16 cellular contexts compared by ENCODE assay signal in the genomic region with DNA sequence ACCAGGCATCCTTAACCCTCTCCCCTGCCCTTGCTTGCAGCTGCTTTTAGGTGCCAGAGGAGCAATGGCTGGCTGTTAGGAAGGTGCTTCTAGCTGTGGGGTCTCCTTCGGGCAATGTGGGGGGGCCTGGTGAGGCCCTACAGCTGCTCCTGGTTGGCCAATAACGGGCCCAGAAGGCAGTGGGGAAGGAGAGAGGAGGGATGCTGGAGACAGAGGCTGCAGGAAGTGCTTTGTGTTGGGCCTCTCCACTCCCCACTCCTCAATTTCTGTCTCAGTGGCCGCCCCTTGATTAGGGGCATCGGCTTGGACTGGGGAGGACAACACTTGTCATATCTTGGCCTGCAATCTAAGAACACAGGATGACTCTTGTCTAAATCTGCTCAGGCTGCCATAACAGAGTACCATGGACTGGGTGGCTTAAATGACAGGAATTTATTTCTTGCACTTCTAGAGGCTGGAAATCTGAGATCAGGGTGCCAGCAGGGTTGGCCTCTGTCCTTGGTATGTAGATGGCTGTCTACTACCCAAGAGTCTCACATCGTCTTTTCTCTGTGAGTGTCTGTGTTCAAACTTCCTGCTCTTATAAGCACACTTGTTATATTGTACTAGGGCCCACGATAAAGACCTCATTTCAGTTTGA.
DNase-seq lines count a peak whose midpoint lies in the region; ATAC-seq and TF ChIP-seq lines count a peak whose summit lies in the region.
"Had no signal": no experiment of that assay in that cellular context is flagged by ENCODE, and none has a peak within 500 bp of the region (broad histone marks: within the 10 kb centered on the region; RNA-seq: fewer than 3 reads in every experiment).

No MANE protein-coding gene starts in this region.

- TF ChIP-seq CTCF in nephron (IDR thresholded peaks at IDR 0.05; ENCODE audit: unreplicated experiment in 3 of 3), result no peak

- peak overlapping the region; percentile 48 for H3K4me3 Mint-ChIP-seq in activated naive CD8-positive, alpha-beta T cell treated with anti-CD3 and anti-CD28 coated beads for 36 hours
- no peak overlapping the region for H3K4me3 Mint-ChIP-seq in nephron
- H3K4me3 Mint-ChIP-seq: GM23338, mesothelial cell of epicardium, type B pancreatic cell had no signal

- no peaks in the 10 kb centered on the region for H3K36me3 Mint-ChIP-seq in activated naive CD8-positive, alpha-beta T cell treated with anti-CD3 and anti-CD28 coated beads for 36 hours
- H3K36me3 Mint-ChIP-seq in nephron (ENCODE audit: low read depth), result no peaks in the 10 kb centered on the region
- H3K36me3 Mint-ChIP-seq: mesothelial cell of epicardium, type B pancreatic cell had no signal

- peak overlapping the region; percentile 48 for H3K27ac ChIP-seq in KOPT-K1 (ENCODE audit: low read depth, low read length, poor library complexity, severe bottlenecking)
- H3K27ac ChIP-seq: right lobe of liver had no signal

- DNase-seq in NCI-H2227 (lab: John Stamatoyannopoulos, UW; ENCODE audit: unreplicated experiment), result peak; percentile 49
- no peak for DNase-seq in NCI-H2227 treated with DMSO at 0.1 percent for 48 hours (lab: John Stamatoyannopoulos, UW)
- DNase-seq in activated naive CD8-positive, alpha-beta T cell treated with anti-CD3 and anti-CD28 coated beads for 36 hours, result no peak
- no peak for DNase-seq in NCI-H2081 treated with DMSO at 0.1 percent for 48 hours (lab: John Stamatoyannopoulos, UW)
- DNase-seq: kidney, NCI-H1694, NCI-H774, SW 1271 had no signal

- H3K9me3 Mint-ChIP-seq in activated naive CD8-positive, alpha-beta T cell treated with anti-CD3 and anti-CD28 coated beads for 36 hours, result no peaks in the 10 kb centered on the region
- peaks cover 2% of the 10 kb centered on the region for H3K9me3 Mint-ChIP-seq in nephron
- H3K9me3 Mint-ChIP-seq: GM23338 had no signal

- H3K4me1 Mint-ChIP-seq in activated naive CD8-positive, alpha-beta T cell treated with anti-CD3 and anti-CD28 coated beads for 36 hours, result peaks cover 17% of the 10 kb centered on the region
- peaks cover 17% of the 10 kb centered on the region for H3K4me1 Mint-ChIP-seq in nephron

- H3K27me3 Mint-ChIP-seq in activated naive CD8-positive, alpha-beta T cell treated with anti-CD3 and anti-CD28 coated beads for 36 hours, result no peaks in the 10 kb centered on the region
- no peaks in the 10 kb centered on the region for H3K27me3 Mint-ChIP-seq in nephron (ENCODE audit: low read depth)
- H3K27me3 Mint-ChIP-seq: type B pancreatic cell had no signal

- H3K36me3 ChIP-seq in KOPT-K1 (ENCODE audit: insufficient read depth, low read length), result no peaks in the 10 kb centered on the region
- H3K36me3 ChIP-seq: right lobe of liver had no signal

- ATAC-seq in GM19035 (IDR thresholded peaks at IDR 0.05; ENCODE audit: unreplicated experiment) (no peak), HG03354 (IDR thresholded peaks at IDR 0.05; ENCODE audit: poor library complexity, severe bottlenecking, unreplicated experiment) (no peak)

- H3K27ac Mint-ChIP-seq in activated naive CD8-positive, alpha-beta T cell treated with anti-CD3 and anti-CD28 coated beads for 36 hours, result peak overlapping the region; percentile 88
- peak overlapping the region in 2 of 3 experiments; percentile 28 to 68 for H3K27ac Mint-ChIP-seq in nephron
- H3K27ac Mint-ChIP-seq: GM23338, mesothelial cell of epicardium, type B pancreatic cell had no signal

- H3K9me3 ChIP-seq in KOPT-K1 (ENCODE audit: insufficient read depth, low read length, poor library complexity, severe bottlenecking), result no peaks in the 10 kb centered on the region
- H3K9me3 ChIP-seq: right lobe of liver had no signal
